19 cellular contexts compared by ENCODE assay signal in genomic region chr10:126309193-126309592, GRCh38.
"Had no signal": no experiment of that assay in that cellular context is flagged by ENCODE, and none has a peak within 500 bp of the region (broad histone marks: within the 10 kb centered on the region; RNA-seq: fewer than 3 reads in every experiment).

No MANE protein-coding gene starts in this region.

- ATAC-seq: heart left ventricle; left lobe of liver; mucosa of descending colon; natural killer cell treated with Interleukin-12 subunit alpha and Interleukin-12 subunit beta and Interleukin-15 and Interleukin-18, amount 100 ng/mL, for 72 hours; pancreas; right cardiac atrium; stimulated activated effector memory CD8-positive, alpha-beta T cell treated with anti-CD3 and anti-CD28 coated beads, Interleukin-12 subunit alpha, Interleukin-12 subunit beta, amount 100 ng/mL, for 72 hours; stimulated activated naive CD8-positive, alpha-beta T cell treated with anti-CD3 and anti-CD28 coated beads, Interleukin-15, Interleukin-2, amounts not matched to agents 100 U/mL and 50 U/mL, for 24 hours had no signal

- H3K27ac ChIP-seq: coronary artery, heart left ventricle, pancreas, suprapubic skin, thyroid gland, uterus had no signal

- H3K4me3 ChIP-seq: coronary artery, heart left ventricle, mucosa of descending colon, pancreas, suprapubic skin, thyroid gland, uterus had no signal

- H3K4me1 ChIP-seq: heart left ventricle, pancreas, suprapubic skin, thyroid gland, uterus had no signal

- H3K9me3 ChIP-seq: pancreas, suprapubic skin, thyroid gland, uterus had no signal

- DNase-seq: effector CD8-positive, alpha-beta T cell; heart left ventricle; hypothalamus; islet precursor cell; mammary epithelial cell; mucosa of descending colon; occipital lobe; pancreas; right cardiac atrium; stimulated activated CD4-positive, alpha-beta T cell treated with anti-CD3 and anti-CD28 coated beads, Interleukin-4, amount 100 ng/mL, for 1 hour; stimulated activated CD8-positive, alpha-beta memory T cell treated with anti-CD3 and anti-CD28 coated beads, Interleukin-4, amount 100 ng/mL, for 48 hours; stimulated activated naive CD8-positive, alpha-beta T cell treated with anti-CD3 and anti-CD28 coated beads, Interleukin-15, Interleukin-2, amounts not matched to agents 100 U/mL and 50 U/mL, for 24 hours; thyroid gland; uterus had no signal

- H3K27me3 ChIP-seq: suprapubic skin, thyroid gland, uterus had no signal

- H3K36me3 ChIP-seq: heart left ventricle, pancreas, suprapubic skin, thyroid gland, uterus had no signal
